In genomic region chr1:58432813-58433668, GRCh38 we compare ENCODE assay signal across 8 cellular contexts.
DNase-seq lines count a peak whose midpoint lies in the region; ATAC-seq lines count a peak whose summit lies in the region.

No MANE protein-coding gene starts in this region.

- intact Hi-C loops in posterior vena cava (cut with DNase I), result no loop called here

- DNase-seq in EH (ENCODE audit: low read depth) (peak; percentile 98), NCI-H146 (lab: John Stamatoyannopoulos, UW) (peak; percentile 71), dedifferentiated amniotic fluid mesenchymal stem cell (ENCODE audit: extremely low spot score) (peak; percentile 78), middle frontal gyrus (ENCODE audit: extremely low spot score, low spot score) (peak; percentile 9), posterior vena cava (ENCODE audit: low spot score) (no peak), NCI-H345 treated with DMSO at 0.1 percent for 48 hours (lab: John Stamatoyannopoulos, UW; ENCODE audit: unreplicated experiment) (no peak)
- no peak for DNase-seq in central memory CD4-positive, alpha-beta T cell

- no peak for ATAC-seq in HG03442 (IDR thresholded peaks at IDR 0.05; ENCODE audit: unreplicated experiment)

Comparison
In these comparisons a context has a peak if more than half of its experiments do, and no peak if none do; other contexts are left out.
1. DNase-seq: peak in EH (single experiment), NCI-H146 (single experiment), dedifferentiated amniotic fluid mesenchymal stem cell (single experiment) and middle frontal gyrus (single experiment); none in posterior vena cava (single experiment), central memory CD4-positive, alpha-beta T cell (single experiment) and NCI-H345 treated with DMSO at 0.1 percent for 48 hours (single experiment).